In the genomic region with DNA sequence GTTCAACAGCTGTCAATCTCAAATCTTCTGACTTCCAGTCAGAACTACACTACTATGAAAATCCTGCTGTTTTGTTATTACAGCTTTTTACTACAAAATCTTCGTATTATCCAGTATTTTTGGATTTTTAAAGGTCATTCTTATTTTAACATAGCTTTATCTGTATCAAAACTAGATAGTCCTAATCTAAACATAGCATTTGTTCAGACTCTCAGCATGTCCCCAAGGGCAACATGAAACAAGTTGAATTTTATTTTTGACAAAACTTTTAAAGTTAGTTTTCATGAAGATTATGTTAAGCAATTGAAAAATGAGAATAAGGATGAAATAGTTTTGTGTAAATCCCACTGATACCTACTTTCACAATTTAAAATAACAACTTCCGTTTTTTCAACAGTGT, we compare ENCODE assay signal across 17 cellular contexts. TPM values are rescaled to one million over a fixed set of nuclear protein-coding genes. Genes with fewer than 3 reads are reported as not detected.
"Had no signal": no experiment of that assay in that cellular context is flagged by ENCODE, and none has a peak within 500 bp of the region (broad histone marks: within the 10 kb centered on the region; RNA-seq: fewer than 3 reads in every experiment).

No MANE protein-coding gene starts in this region.

- H3K4me3 ChIP-seq: breast epithelium, gastrocnemius medialis, lung, mucosa of descending colon, SJCRH30, skin epidermis, tibial nerve had no signal

- DNase-seq: activated CD4-positive, alpha-beta T cell treated with anti-CD3 and anti-CD28 coated beads, Interleukin-2, amount 50 U/mL, for 4 hours; activated effector memory CD4-positive, alpha-beta T cell treated with anti-CD3 and anti-CD28 coated beads, Interleukin-2, amount 50 U/mL, for 16 hours; activated T-cell treated with anti-CD3 and anti-CD28 coated beads, Interleukin-2, amount 50 U/mL, for 4 hours; amygdala; gastrocnemius medialis; hippocampal formation; natural killer cell had no signal

- ATAC-seq: activated CD4-positive, CD25-positive, alpha-beta regulatory T cell treated with anti-CD3 and anti-CD28 coated beads, Interleukin-2, amount 50 U/mL, for 24 hours; activated naive CD4-positive, alpha-beta T cell treated with anti-CD3 and anti-CD28 coated beads, Interleukin-2, amount 50 U/mL, for 72 hours; activated T-cell treated with anti-CD3 and anti-CD28 coated beads, Interleukin-2, amount 50 U/mL, for 4 hours; natural killer cell had no signal

- H3K79me2 ChIP-seq: parathyroid adenoma had no signal

- H3K4me1 Mint-ChIP-seq: natural killer cell had no signal

- H3K9me3 ChIP-seq: gastrocnemius medialis had no signal

- H3K4me1 ChIP-seq: breast epithelium, gastrocnemius medialis, parathyroid adenoma had no signal

- H3K27ac Mint-ChIP-seq: activated naive CD4-positive, alpha-beta T cell treated with anti-CD3 and anti-CD28 coated beads, Interleukin-2, amount 50 U/mL, for 72 hours; natural killer cell had no signal

- H3K27me3 ChIP-seq: breast epithelium, gastrocnemius medialis, SJCRH30, tibial nerve had no signal

- H3K27ac ChIP-seq: breast epithelium, parathyroid adenoma, SJCRH30, skin epidermis, tibial nerve had no signal

- H3K9ac ChIP-seq: parathyroid adenoma had no signal

- H3K36me3 Mint-ChIP-seq: activated naive CD4-positive, alpha-beta T cell treated with anti-CD3 and anti-CD28 coated beads, Interleukin-2, amount 50 U/mL, for 72 hours; natural killer cell had no signal

- H3K4me3 Mint-ChIP-seq: activated T-cell treated with anti-CD3 and anti-CD28 coated beads, Interleukin-2, amount 50 U/mL, for 4 hours; natural killer cell had no signal

- H2AFZ ChIP-seq: parathyroid adenoma had no signal

- H3K36me3 ChIP-seq: breast epithelium, gastrocnemius medialis, SJCRH30 had no signal

RNA-seq across cellular contexts. Expression of a gene that starts 48.1 kb away (rescaled TPM):
- total RNA-seq: activated naive CD4-positive, alpha-beta T cell treated with anti-CD3 and anti-CD28 coated beads, Interleukin-2, amount 50 U/mL, for 72 hours; activated T-cell treated with anti-CD3 and anti-CD28 coated beads, Interleukin-2, amount 50 U/mL, for 4 hours; natural killer cell; T-helper 2 cell treated with Interferon-gamma antibody and Interleukin-4, amounts not matched to agents 100 ng/mL and 5 ng/mL, for 36 hours had no signal
